In genomic region chr19:38229585-38230073, GRCh38 we compare ENCODE assay signal across 8 cellular contexts. TPM values are rescaled to one million over a fixed set of nuclear protein-coding genes. Genes with fewer than 3 reads are reported as not detected.
A peak's percentile ranks its signal among the peaks of the same experiment; 100 is the strongest.
DNase-seq lines count a peak whose midpoint lies in the region; ATAC-seq and TF ChIP-seq lines count a peak whose summit lies in the region.

No MANE protein-coding gene starts in this region.

- H3K27ac ChIP-seq in CD4-positive, alpha-beta memory T cell (ENCODE audit: low read depth, low read length) = no peak overlapping the region
- H3K27ac ChIP-seq in adrenal gland = no peak overlapping the region
- H3K27ac ChIP-seq in thyroid gland = no peak overlapping the region

- TF ChIP-seq POLR2A in adrenal gland (IDR thresholded peaks at IDR 0.05) (no peak), thyroid gland (IDR thresholded peaks at IDR 0.05) (no peak)

- DNase-seq in CD4-positive, alpha-beta memory T cell = peak; percentile 45 to 61 (median 52)
- DNase-seq in NCI-H1105 treated with DMSO at 0.1 percent for 48 hours (lab: John Stamatoyannopoulos, UW) (peak; percentile 95), T-helper 1 cell (peak in 3 of 5 donors; percentile 46 to 77 (median 56)), adrenal gland (peak; percentile 40 to 73 (median 49)), hypothalamus (lab: John Stamatoyannopoulos, UW) (peak; percentile 35 to 95 (median 82)), thyroid gland (no peak)
- DNase-seq in stimulated activated CD4-positive, alpha-beta T cell treated with anti-CD3 and anti-CD28 coated beads, Interleukin-12 subunit alpha, Interleukin-12 subunit beta, amount 100 ng/mL, for 4 hours = peak; percentile 63

- H3K27ac Mint-ChIP-seq in CD4-positive, alpha-beta memory T cell = peak overlapping the region in 3 of 7 donors; percentile 44 to 75 (median 47)

- no peaks in the 10 kb centered on the region for H3K9me3 ChIP-seq in CD4-positive, alpha-beta memory T cell (ENCODE audit: control insufficient read depth in 1 of 2, low read length in 2 of 2)
- H3K9me3 ChIP-seq in adrenal gland (replicated peaks in 1 of 3) (no peaks in the 10 kb centered on the region), thyroid gland (no peaks in the 10 kb centered on the region)

- peak overlapping the region in 7 of 8 donors; percentile 40 to 73 (median 62) for H3K4me3 Mint-ChIP-seq in CD4-positive, alpha-beta memory T cell

- H3K9me3 Mint-ChIP-seq in CD4-positive, alpha-beta memory T cell = no peaks in the 10 kb centered on the region

- peaks cover 30% of the 10 kb centered on the region for H3K27me3 ChIP-seq in CD4-positive, alpha-beta memory T cell (ENCODE audit: insufficient read depth, low read length)
- peaks cover 42% of the 10 kb centered on the region for H3K27me3 ChIP-seq in adrenal gland
- peaks cover 29% of the 10 kb centered on the region for H3K27me3 ChIP-seq in thyroid gland

- 0 to 1% (median 1%) methylated on average over 5 to 54 of the region's 54 CpGs; no CpG with 5 or more reads in 1 of the 4 donors for WGBS in adrenal gland, 4 donors
- WGBS in thyroid gland, 2 donors = 1 to 11% methylated on average over 1 to 17 of the region's 54 CpGs

- no peak overlapping the region for H3K4me3 ChIP-seq in CD4-positive, alpha-beta memory T cell (ENCODE audit: low read length in 2 of 2)
- H3K4me3 ChIP-seq in adrenal gland (no peak overlapping the region), thyroid gland (replicated peaks in 1 of 3) (no peak overlapping the region)

- peaks cover 8% of the 10 kb centered on the region for H3K4me1 ChIP-seq in CD4-positive, alpha-beta memory T cell (ENCODE audit: insufficient read depth, low read length)
- H3K4me1 ChIP-seq in adrenal gland (replicated peaks in 1 of 2) (peaks cover 8 to 9% of the 10 kb centered on the region in 2 donors), thyroid gland (peaks cover 9 to 13% of the 10 kb centered on the region in 2 donors)

- intact Hi-C loops in CD4-positive, alpha-beta memory T cell (cut with micrococcal nuclease) = loop anchor here (5.0 kb wide), 1 partner anchor 327 kb away; no protein-coding TSS in a partner anchor
- intact Hi-C loops in adrenal gland (cut with DNase I) (loop anchor here (5.0 to 10.0 kb wide), 2 partner anchors 325 to 332 kb away; partner anchors contain the start of genes SIPA1L3 (in 1 of the 2) and WDR87 (in 1 of the 2)), thyroid gland (cut with DNase I) (no loop called here)

- peaks cover 3 to 14% (median 8%) of the 10 kb centered on the region in 4 donors for H3K4me1 Mint-ChIP-seq in CD4-positive, alpha-beta memory T cell

- peak; percentile 70 for ATAC-seq in GM21576 (IDR thresholded peaks at IDR 0.05; ENCODE audit: unreplicated experiment)

- POLR2A ChIA-PET in CD4-positive, alpha-beta memory T cell (lab: Charles Lee; ENCODE audit: partially characterized antibody) = no interaction called here

- CTCF ChIA-PET in CD4-positive, alpha-beta memory T cell (lab: Charles Lee; ENCODE audit: partially characterized antibody) = interaction anchor here (5.5 kb wide), 1 partner anchor 328 kb away, joined by 18 read pairs; no protein-coding TSS in a partner anchor

- H3K27me3 Mint-ChIP-seq in CD4-positive, alpha-beta memory T cell = peaks cover 31 to 32% of the 10 kb centered on the region in 2 donors

- TF ChIP-seq CTCF in adrenal gland (IDR thresholded peaks at IDR 0.05) (no peak), thyroid gland (IDR thresholded peaks at IDR 0.05) (no peak)

- H3K36me3 Mint-ChIP-seq in CD4-positive, alpha-beta memory T cell = no peaks in the 10 kb centered on the region

- H3K36me3 ChIP-seq in CD4-positive, alpha-beta memory T cell (ENCODE audit: insufficient read depth, low read length) = no peaks in the 10 kb centered on the region
- no peaks in the 10 kb centered on the region for H3K36me3 ChIP-seq in adrenal gland (replicated peaks in 1 of 2)
- no peaks in the 10 kb centered on the region for H3K36me3 ChIP-seq in thyroid gland

RNA-seq across cellular contexts. Expression of gene DPF1, which starts 5.6 kb away (rescaled TPM):
- total RNA-seq in CD4-positive, alpha-beta memory T cell = not detected
- not detected for polyA plus RNA-seq in CD4-positive, alpha-beta memory T cell
- total RNA-seq in adrenal gland (under 1 TPM in 3 of 8 donors, not detected in 5; 0.37 to 0.83 (median 0.67) TPM), thyroid gland (not detected)
- polyA plus RNA-seq in adrenal gland = under 1 TPM; 0.17 to 0.97 (median 0.40) TPM

RNA-seq across cellular contexts. Expression of gene PPP1R14A, which starts 26.5 kb away (rescaled TPM):
- not detected for total RNA-seq in CD4-positive, alpha-beta memory T cell
- polyA plus RNA-seq in CD4-positive, alpha-beta memory T cell = not detected
- total RNA-seq in adrenal gland (100 to 1,000 TPM in 7 of 8 donors, 10 to 100 TPM in 1; 82.6 to 250 (median 147) TPM), thyroid gland (10 to 100 TPM in 1 of 4 donors, 1 to 10 TPM in 3; 2.8 to 11.9 (median 4.3) TPM)
- 100 to 1,000 TPM in 2 of 3 donors, 10 to 100 TPM in 1; 14.8 to 366 (median 340) TPM for polyA plus RNA-seq in adrenal gland

RNA-seq across cellular contexts. Expression of gene SPINT2, which starts 34.7 kb away (rescaled TPM):
- total RNA-seq in CD4-positive, alpha-beta memory T cell = 10 to 100 TPM; 35.7 to 40.4 TPM
- 10 to 100 TPM; 72.3 to 94.5 TPM for polyA plus RNA-seq in CD4-positive, alpha-beta memory T cell
- total RNA-seq in adrenal gland (100 to 1,000 TPM in 1 of 8 donors, 10 to 100 TPM in 7; 38.1 to 233 (median 76.0) TPM), thyroid gland (1,000 to 10,000 TPM in 1 of 4 donors, 100 to 1,000 TPM in 3; 424 to 1,529 (median 712) TPM)
- polyA plus RNA-seq in adrenal gland = 10 to 100 TPM; 33.4 to 44.0 (median 33.8) TPM

Comparison
In these comparisons a context has a peak if more than half of its experiments do, and no peak if none do; other contexts are left out.
1. DNase-seq: peak in CD4-positive, alpha-beta memory T cell (5 of 5), NCI-H1105 treated with DMSO at 0.1 percent for 48 hours (single experiment), T-helper 1 cell (3 of 5), adrenal gland (7 of 7), hypothalamus (51 of 51) and stimulated activated CD4-positive, alpha-beta T cell treated with anti-CD3 and anti-CD28 coated beads, Interleukin-12 subunit alpha, Interleukin-12 subunit beta, amount 100 ng/mL, for 4 hours (single experiment); none in thyroid gland (0 of 2).
2. RNA of gene PPP1R14A, which starts 26.5 kb away (total RNA-seq): 82.6 to 250 TPM in adrenal gland; 2.8 to 11.9 TPM in thyroid gland and not detected in CD4-positive, alpha-beta memory T cell; every median in the first group is over 4 times any median in the second.